7 cellular contexts compared by ENCODE assay signal in the genomic region with DNA sequence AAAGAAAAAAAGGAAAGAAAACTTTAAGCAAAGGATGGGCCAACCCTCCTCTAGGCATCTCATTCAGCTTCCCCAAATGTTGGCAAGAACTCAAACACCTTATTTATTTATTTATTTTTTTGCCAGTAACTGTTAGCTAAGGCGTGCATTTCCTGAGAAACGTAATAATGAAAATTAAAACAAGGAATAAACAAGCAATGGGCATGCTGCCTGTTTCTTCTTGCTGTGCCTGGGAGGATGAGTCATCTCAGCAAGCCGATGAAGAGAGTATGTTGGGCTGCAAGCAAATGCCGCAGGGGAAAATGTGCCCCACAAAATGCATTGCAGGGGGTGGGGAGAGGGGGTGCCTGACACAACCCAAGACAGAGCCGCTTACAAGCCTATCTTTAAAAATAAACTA. TPM values are rescaled to one million over a fixed set of nuclear protein-coding genes. Genes with fewer than 3 reads are reported as not detected.
DNase-seq lines count a peak whose midpoint lies in the region; ATAC-seq and TF ChIP-seq lines count a peak whose summit lies in the region.

No MANE protein-coding gene starts in this region.

- no peaks in the 10 kb centered on the region for H3K79me1 ChIP-seq in H9 (ENCODE audit: insufficient read depth, low read depth, low read length, poor library complexity, severe bottlenecking)

- no peak overlapping the region for H3K4me3 Mint-ChIP-seq in H9

- H2BK20ac ChIP-seq in H9 (ENCODE audit: low read depth, low read length, poor library complexity, severe bottlenecking) = no peak overlapping the region

- H3K4me1 ChIP-seq in H9 (ENCODE audit: insufficient read depth, low read length) (peaks cover 4% of the 10 kb centered on the region; the same call in 1 of the 2 replicates), foreskin keratinocyte (peaks cover 29% of the 10 kb centered on the region)

- H3K56ac ChIP-seq in H9 (ENCODE audit: insufficient read length, low read depth, low read length) = no peak overlapping the region

- peak; percentile 91 for ATAC-seq in SK-N-SH treated with all-trans-retinoic acid at 6 μM for 48 hours
- peak; percentile 81 for ATAC-seq in foreskin keratinocyte
- ATAC-seq in HG03469 (IDR thresholded peaks at IDR 0.05; ENCODE audit: unreplicated experiment) = no peak

- no peak overlapping the region for H4K5ac ChIP-seq in H9 (ENCODE audit: insufficient read length, low read depth, low read length)

- H3K14ac ChIP-seq in H9 (ENCODE audit: insufficient read depth, low read length) = no peak overlapping the region

- no peak overlapping the region for H3K4ac ChIP-seq in H9 (ENCODE audit: low read depth, low read length)

- H3K9me3 ChIP-seq in H9 (ENCODE audit: control insufficient read depth, low read depth, low read length) = no peaks in the 10 kb centered on the region

- H4K91ac ChIP-seq in H9 (ENCODE audit: insufficient read length, low read depth, low read length) = no peak overlapping the region

- H3K36me3 Mint-ChIP-seq in H9 (ENCODE audit: insufficient read depth in 1 of 3, low read depth in 3 of 3) = peaks cover 3 to 7% (median 7%) of the 10 kb centered on the region in 3 experiments

- no peak overlapping the region for H2BK5ac ChIP-seq in H9 (ENCODE audit: insufficient read length, low read length)

- H2BK15ac ChIP-seq in H9 (ENCODE audit: low read depth, low read length) = no peak overlapping the region

- peak overlapping the region in 2 of 3 experiments; percentile 11 to 93; a peak in 3 of 7 replicates for H3K27ac Mint-ChIP-seq in H9

- no peaks in the 10 kb centered on the region for H3K23me2 ChIP-seq in H9 (ENCODE audit: insufficient read length, low read depth, low read length, poor library complexity, severe bottlenecking)

- no peak overlapping the region for H3K27ac ChIP-seq in H9 (ENCODE audit: insufficient read length, low read depth, low read length)
- H3K27ac ChIP-seq in foreskin keratinocyte = no peak overlapping the region

- no peak overlapping the region for H4K8ac ChIP-seq in H9 (replicated peaks; ENCODE audit: insufficient read length, low read depth, low read length)

- H2AFZ ChIP-seq in H9 (ENCODE audit: low read length) = no peak overlapping the region

- H2AK5ac ChIP-seq in H9 (ENCODE audit: insufficient read length, low read length) = no peak overlapping the region

- no peak overlapping the region for H3K18ac ChIP-seq in H9 (ENCODE audit: insufficient read length, low read depth, low read length)

- no CpG with 5 or more reads among the region's 5 CpGs for WGBS in H9 (ENCODE audit: extremely low coverage, insufficient read length, low lambda C conversion rate)

- H3T11ph ChIP-seq in H9 (ENCODE audit: low read length) = no peak overlapping the region

- H3K4me1 Mint-ChIP-seq in H9 = peaks cover 38 to 42% of the 10 kb centered on the region in 2 experiments

- H3K23ac ChIP-seq in H9 (ENCODE audit: insufficient read length, low read depth, low read length) = no peak overlapping the region

- no peaks in the 10 kb centered on the region for H3K27me3 Mint-ChIP-seq in H9 (ENCODE audit: low read depth)

- H3K27me3 ChIP-seq in H9 (ENCODE audit: insufficient read depth, low read length) (no peaks in the 10 kb centered on the region), foreskin keratinocyte (no peaks in the 10 kb centered on the region)

- H4K20me1 ChIP-seq in H9 (ENCODE audit: control insufficient read depth, insufficient read depth, insufficient read length) = no peaks in the 10 kb centered on the region

- DNase-seq in H9 = no peak
- peak; percentile 54 to 75 for DNase-seq in foreskin keratinocyte
- peak; percentile 43 for DNase-seq in stromal cell of bone marrow (ENCODE audit: low read depth)
- DNase-seq in NK-92 (lab: John Stamatoyannopoulos, UW; ENCODE audit: unreplicated experiment) = no peak
- DNase-seq in activated CD4-positive, CD25-positive, alpha-beta regulatory T cell treated with anti-CD3 and anti-CD28 coated beads, Interleukin-2, amount 50 U/mL, for 72 hours = no peak

- no peak overlapping the region for H2BK12ac ChIP-seq in H9 (ENCODE audit: insufficient read length, low read depth, low read length)

- H2BK120ac ChIP-seq in H9 (ENCODE audit: low read depth, low read length, poor library complexity, severe bottlenecking) = no peak overlapping the region

- no peak overlapping the region for H3K9ac ChIP-seq in H9 (ENCODE audit: extremely low read depth, insufficient read length, low read length)

- H3K79me2 ChIP-seq in H9 (ENCODE audit: insufficient read depth, low read length) = no peaks in the 10 kb centered on the region

- H3K4me2 ChIP-seq in H9 (ENCODE audit: insufficient read depth, insufficient read length, low read length) = no peak overlapping the region

- no peak for TF ChIP-seq CTCF in H9 (conservative IDR thresholded peaks at IDR 0.05)
- TF ChIP-seq CTCF in foreskin keratinocyte (conservative IDR thresholded peaks at IDR 0.05) = no peak

- peaks cover 0 to 3% of the 10 kb centered on the region in 2 experiments; a peak in 2 of 5 replicates for H3K9me3 Mint-ChIP-seq in H9

TF ChIP-seq in SK-N-SH treated with all-trans-retinoic acid at 6 μM for 48 hours, 23 proteins besides CTCF, POLR2A, EP300 and RAD21:
- TF ChIP-seq ISL1 (CRISPR knock-in tag; IDR thresholded peaks at IDR 0.05) (no peak), BACH2 (CRISPR knock-in tag; IDR thresholded peaks at IDR 0.05; ENCODE audit: borderline replicate concordance) (no peak), RARB (CRISPR knock-in tag; IDR thresholded peaks at IDR 0.05) (no peak), ZFP30 (CRISPR knock-in tag; IDR thresholded peaks at IDR 0.05) (no peak), OSR1 (CRISPR knock-in tag; IDR thresholded peaks at IDR 0.05) (no peak), ZNF8 (CRISPR knock-in tag; IDR thresholded peaks at IDR 0.05) (no peak), PPARA (CRISPR knock-in tag; IDR thresholded peaks at IDR 0.05; ENCODE audit: borderline replicate concordance) (no peak)
- TF ChIP-seq, protein P1, sequence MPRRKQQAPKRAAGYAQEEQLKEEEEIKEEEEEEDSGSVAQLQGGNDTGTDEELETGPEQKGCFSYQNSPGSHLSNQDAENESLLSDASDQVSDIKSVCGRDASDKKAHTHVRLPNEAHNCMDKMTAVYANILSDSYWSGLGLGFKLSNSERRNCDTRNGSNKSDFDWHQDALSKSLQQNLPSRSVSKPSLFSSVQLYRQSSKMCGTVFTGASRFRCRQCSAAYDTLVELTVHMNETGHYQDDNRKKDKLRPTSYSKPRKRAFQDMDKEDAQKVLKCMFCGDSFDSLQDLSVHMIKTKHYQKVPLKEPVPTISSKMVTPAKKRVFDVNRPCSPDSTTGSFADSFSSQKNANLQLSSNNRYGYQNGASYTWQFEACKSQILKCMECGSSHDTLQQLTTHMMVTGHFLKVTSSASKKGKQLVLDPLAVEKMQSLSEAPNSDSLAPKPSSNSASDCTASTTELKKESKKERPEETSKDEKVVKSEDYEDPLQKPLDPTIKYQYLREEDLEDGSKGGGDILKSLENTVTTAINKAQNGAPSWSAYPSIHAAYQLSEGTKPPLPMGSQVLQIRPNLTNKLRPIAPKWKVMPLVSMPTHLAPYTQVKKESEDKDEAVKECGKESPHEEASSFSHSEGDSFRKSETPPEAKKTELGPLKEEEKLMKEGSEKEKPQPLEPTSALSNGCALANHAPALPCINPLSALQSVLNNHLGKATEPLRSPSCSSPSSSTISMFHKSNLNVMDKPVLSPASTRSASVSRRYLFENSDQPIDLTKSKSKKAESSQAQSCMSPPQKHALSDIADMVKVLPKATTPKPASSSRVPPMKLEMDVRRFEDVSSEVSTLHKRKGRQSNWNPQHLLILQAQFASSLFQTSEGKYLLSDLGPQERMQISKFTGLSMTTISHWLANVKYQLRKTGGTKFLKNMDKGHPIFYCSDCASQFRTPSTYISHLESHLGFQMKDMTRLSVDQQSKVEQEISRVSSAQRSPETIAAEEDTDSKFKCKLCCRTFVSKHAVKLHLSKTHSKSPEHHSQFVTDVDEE (CRISPR knock-in tag; IDR thresholded peaks at IDR 0.05) = no peak
- TF ChIP-seq, protein P2, sequence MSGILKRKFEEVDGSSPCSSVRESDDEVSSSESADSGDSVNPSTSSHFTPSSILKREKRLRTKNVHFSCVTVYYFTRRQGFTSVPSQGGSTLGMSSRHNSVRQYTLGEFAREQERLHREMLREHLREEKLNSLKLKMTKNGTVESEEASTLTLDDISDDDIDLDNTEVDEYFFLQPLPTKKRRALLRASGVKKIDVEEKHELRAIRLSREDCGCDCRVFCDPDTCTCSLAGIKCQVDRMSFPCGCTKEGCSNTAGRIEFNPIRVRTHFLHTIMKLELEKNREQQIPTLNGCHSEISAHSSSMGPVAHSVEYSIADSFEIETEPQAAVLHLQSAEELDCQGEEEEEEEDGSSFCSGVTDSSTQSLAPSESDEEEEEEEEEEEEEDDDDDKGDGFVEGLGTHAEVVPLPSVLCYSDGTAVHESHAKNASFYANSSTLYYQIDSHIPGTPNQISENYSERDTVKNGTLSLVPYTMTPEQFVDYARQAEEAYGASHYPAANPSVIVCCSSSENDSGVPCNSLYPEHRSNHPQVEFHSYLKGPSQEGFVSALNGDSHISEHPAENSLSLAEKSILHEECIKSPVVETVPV (CRISPR knock-in tag; IDR thresholded peaks at IDR 0.05) = no peak

RNA-seq across cellular contexts. Expression of a gene that starts 40.5 kb away (rescaled TPM):
- total RNA-seq in H9 (2021) = 12.9 and 13.1 TPM in 2 replicates
- total RNA-seq in foreskin keratinocyte = 2.1 and 2.6 TPM in 2 replicates
- polyA plus RNA-seq in foreskin keratinocyte = 1.3 and 1.7 TPM in 2 replicates

Comparison
In these comparisons a context has a peak if more than half of its experiments do, and no peak if none do; other contexts are left out.
1. DNase-seq: peak in foreskin keratinocyte (2 of 2) and stromal cell of bone marrow (single experiment); none in H9 (single experiment), NK-92 (single experiment) and activated CD4-positive, CD25-positive, alpha-beta regulatory T cell treated with anti-CD3 and anti-CD28 coated beads, Interleukin-2, amount 50 U/mL, for 72 hours (single experiment).